ENCODE assay signal across 8 cellular contexts in genomic region chr10:74826142-74827044, GRCh38. TPM values are rescaled to one million over a fixed set of nuclear protein-coding genes. Genes with fewer than 3 reads are reported as not detected.
DNase-seq lines count a peak whose midpoint lies in the region; TF ChIP-seq lines count a peak whose summit lies in the region.

TSS of gene KAT6B (plus strand) at chr10:74826600. CDS start at chr10:74842858, 16,258 bp downstream.

- DNase-seq in COR-L47 (lab: John Stamatoyannopoulos, UW) (peak; percentile 97), GM20000 (ENCODE audit: low spot score) (peak; percentile 98), HT-29 (ENCODE audit: low spot score) (peak; percentile 100), NOMO-1 (lab: John Stamatoyannopoulos, UW; ENCODE audit: unreplicated experiment in 2 of 2) (peak; percentile 99), lung microvascular endothelial cell (ENCODE audit: low read depth in 2 of 2) (peak; percentile 100)
- DNase-seq in effector CD8-positive, alpha-beta T cell (lab: John Stamatoyannopoulos, UW): peak; percentile 100
- DNase-seq in stimulated activated CD4-positive, alpha-beta T cell treated with anti-CD3 and anti-CD28 coated beads, TNF-alpha, amount 100 ng/mL, for 48 hours (ENCODE audit: low read depth in 3 of 3): peak; percentile 98 to 100 (median 99)

- CTCF ChIA-PET in activated CD8-positive, alpha-beta memory T cell treated with anti-CD3 and anti-CD28 coated beads for 36 hours (lab: Charles Lee): no interaction called here

- POLR2A ChIA-PET in activated CD8-positive, alpha-beta memory T cell treated with anti-CD3 and anti-CD28 coated beads for 36 hours (lab: Charles Lee): interaction anchor here (0.5 to 0.7 kb wide), 7 partner anchors 8 to 905 kb away, joined by 3 to 5 read pairs (median 3); no protein-coding TSS in a partner anchor

- peak; percentile 16 for TF ChIP-seq CTCF in GM20000 (IDR thresholded peaks at IDR 0.05; ENCODE audit: extremely low read depth, missing control alignments)

RNA-seq across cellular contexts. Expression of gene KAT6B, which starts in this region (rescaled TPM):
- total RNA-seq in HT-29 (2014; rRNA removed; shearing (Covaris generic)): 15.7 and 17.2 TPM in 2 replicates
- 10 to 100 TPM; 20.2 to 20.8 TPM for total RNA-seq in activated CD8-positive, alpha-beta memory T cell treated with anti-CD3 and anti-CD28 coated beads for 36 hours
- 7.6 and 20.0 TPM in 2 replicates for total RNA-seq in lung microvascular endothelial cell

Comparison
In these comparisons a context has a peak if more than half of its experiments do, and no peak if none do; other contexts are left out.
1. Peak in every context shown above with its lines: DNase-seq.